19 cellular contexts compared by ENCODE assay signal in genomic region chr16:28837672-28838557, GRCh38. TPM values are rescaled to one million over a fixed set of nuclear protein-coding genes. Genes with fewer than 3 reads are reported as not detected.
A peak's percentile ranks its signal among the peaks of the same experiment; 100 is the strongest.
DNase-seq lines count a peak whose midpoint lies in the region; ATAC-seq, FAIRE-seq and TF ChIP-seq lines count a peak whose summit lies in the region.
"Had no signal": no experiment of that assay in that cellular context is flagged by ENCODE, and none has a peak within 500 bp of the region (broad histone marks: within the 10 kb centered on the region; RNA-seq: fewer than 3 reads in every experiment).

No MANE protein-coding gene starts in this region.

- H3K36me3 ChIP-seq in PC-9 (ENCODE audit: low read depth) (peaks cover 42% of the 10 kb centered on the region), astrocyte (ENCODE audit: insufficient read depth, low read length) (peaks cover 45% of the 10 kb centered on the region), trophoblast cell (ENCODE audit: control insufficient read depth in 1 of 2, insufficient read depth in 2 of 2, low read length in 2 of 2) (peaks cover 58 to 69% of the 10 kb centered on the region in 2 experiments)

- H3K18ac ChIP-seq in trophoblast cell (ENCODE audit: low read length): no peak overlapping the region

- H3K9ac ChIP-seq in astrocyte (ENCODE audit: low read length): no peak overlapping the region
- H3K9ac ChIP-seq in trophoblast cell (ENCODE audit: low read length): no peak overlapping the region

- H3K79me1 ChIP-seq in trophoblast cell (ENCODE audit: low read length): no peaks in the 10 kb centered on the region

- H3K79me2 ChIP-seq in PC-9 (ENCODE audit: low read depth) (no peaks in the 10 kb centered on the region), astrocyte (ENCODE audit: insufficient read depth, low read length) (peaks cover 9% of the 10 kb centered on the region), trophoblast cell (ENCODE audit: control insufficient read depth, insufficient read depth, low read length, poor library complexity) (no peaks in the 10 kb centered on the region)

- H3K36me3 Mint-ChIP-seq in activated CD4-positive, alpha-beta T cell treated with anti-CD3 and anti-CD28 coated beads, Interleukin-2, amount 10 ng/mL, durations not matched to agents 24 days and 14 days (ENCODE audit: low read depth): peaks cover 69% of the 10 kb centered on the region
- H3K36me3 Mint-ChIP-seq in astrocyte (ENCODE audit: low read depth, unreplicated experiment): peaks cover 19% of the 10 kb centered on the region

- DNase-seq in activated CD4-positive, alpha-beta T cell treated with anti-CD3 and anti-CD28 coated beads, Interleukin-2, amount 10 ng/mL, durations not matched to agents 24 days and 14 days: no peak
- DNase-seq in activated CD4-positive, alpha-beta T cell treated with anti-CD3 and anti-CD28 coated beads for 1 hour: no peak
- DNase-seq in PC-9: no peak
- DNase-seq in astrocyte (ENCODE audit: low read depth): no peak
- no peak for DNase-seq in trophoblast cell
- DNase-seq in CD1c-positive myeloid dendritic cell (ENCODE audit: extremely low spot score): no peak
- DNase-seq in superior temporal gyrus (ENCODE audit: extremely low spot score): no peak
- DNase-seq: activated effector memory CD4-positive, alpha-beta T cell treated with anti-CD3 and anti-CD28 coated beads, Interleukin-2, amount 50 U/mL, for 16 hours; heart right ventricle; KBM-7; NCI-H1105; NCI-H2171 treated with DMSO at 0.1 percent for 48 hours; pancreas; stimulated activated CD4-positive, alpha-beta T cell treated with anti-CD3 and anti-CD28 coated beads, Interleukin-4, amount 100 ng/mL, for 24 hours; T-cell had no signal

- no peak overlapping the region for H2BK120ac ChIP-seq in trophoblast cell (ENCODE audit: insufficient read depth, low read length, poor library complexity)

- peaks cover 45% of the 10 kb centered on the region for H4K20me1 ChIP-seq in PC-9 (ENCODE audit: insufficient read depth)
- peaks cover 42% of the 10 kb centered on the region for H4K20me1 ChIP-seq in astrocyte (ENCODE audit: insufficient read depth, low read length)

- H3K23ac ChIP-seq in trophoblast cell (ENCODE audit: low read length): no peak overlapping the region

- CTCF ChIA-PET in PC-9 (lab: Charles Lee): no interaction called here

- no peak for ATAC-seq in GM19324 (IDR thresholded peaks at IDR 0.05; ENCODE audit: low FRiP score, unreplicated experiment)
- ATAC-seq: heart right ventricle, pancreas, T-cell had no signal

- peaks cover 93% of the 10 kb centered on the region for H3F3A ChIP-seq in PC-9 (ENCODE audit: insufficient read depth, low read depth)

- H3K9me2 ChIP-seq in PC-9 (ENCODE audit: insufficient read depth): no peaks in the 10 kb centered on the region

- H2BK12ac ChIP-seq in trophoblast cell (ENCODE audit: low read length): no peak overlapping the region

- FAIRE-seq in astrocyte (lab: Jason Lieb, UNC): no peak
- FAIRE-seq: G401.6, islet of Langerhans, pancreas, RCC 7860 had no signal

- H3K27ac Mint-ChIP-seq in activated CD4-positive, alpha-beta T cell treated with anti-CD3 and anti-CD28 coated beads, Interleukin-2, amount 10 ng/mL, durations not matched to agents 24 days and 14 days: peak overlapping the region; percentile 75
- H3K27ac Mint-ChIP-seq in astrocyte (ENCODE audit: unreplicated experiment): peak overlapping the region; percentile 72

- H3K9me3 ChIP-seq in PC-9 (ENCODE audit: insufficient read depth, low read depth): no peaks in the 10 kb centered on the region
- no peaks in the 10 kb centered on the region for H3K9me3 ChIP-seq in astrocyte (ENCODE audit: insufficient read depth, low read depth, low read length)
- H3K9me3 ChIP-seq in trophoblast cell (ENCODE audit: insufficient read depth, low read depth, low read length): no peaks in the 10 kb centered on the region
- H3K9me3 ChIP-seq: heart right ventricle, pancreas had no signal

- H3K4me3 ChIP-seq in PC-9 (no peak overlapping the region), astrocyte (ENCODE audit: insufficient read depth, low read depth, low read length) (no peak overlapping the region), trophoblast cell (ENCODE audit: low read depth, low read length) (no peak overlapping the region)
- H3K4me3 ChIP-seq: heart right ventricle, pancreas had no signal

- H4K91ac ChIP-seq in trophoblast cell (ENCODE audit: low read depth, low read length): no peak overlapping the region

- POLR2A ChIA-PET in PC-9 (lab: Charles Lee; ENCODE audit: unreplicated experiment): no interaction called here

- WGBS in trophoblast cell (ENCODE audit: extremely low coverage, insufficient coverage, insufficient read length): no CpG with 5 or more reads among the region's 7 CpGs

- no peak overlapping the region for H2AK5ac ChIP-seq in trophoblast cell (ENCODE audit: low read length)

- no peak overlapping the region for H2AFZ ChIP-seq in PC-9
- no peak overlapping the region for H2AFZ ChIP-seq in astrocyte (ENCODE audit: low read depth, low read length)
- H2AFZ ChIP-seq in trophoblast cell (ENCODE audit: insufficient read depth, low read length, poor library complexity): no peak overlapping the region

- no peak overlapping the region for H3K4ac ChIP-seq in trophoblast cell (ENCODE audit: low read depth, low read length)

- no peak overlapping the region for H3K4me2 ChIP-seq in PC-9
- H3K4me2 ChIP-seq in astrocyte (ENCODE audit: low read length): no peak overlapping the region
- no peak overlapping the region for H3K4me2 ChIP-seq in trophoblast cell (ENCODE audit: low read length)

- H3K27ac ChIP-seq in PC-9 (0 out of 2 replicates have a peak overlapping the region, but pooled peaks have one; percentile 2), astrocyte (ENCODE audit: low read depth, low read length) (no peak overlapping the region), trophoblast cell (ENCODE audit: low read depth, low read length) (no peak overlapping the region)
- H3K27ac ChIP-seq: heart right ventricle, pancreas had no signal

- H3K27me3 Mint-ChIP-seq in activated CD4-positive, alpha-beta T cell treated with anti-CD3 and anti-CD28 coated beads, Interleukin-2, amount 10 ng/mL, durations not matched to agents 24 days and 14 days: no peaks in the 10 kb centered on the region
- no peaks in the 10 kb centered on the region for H3K27me3 Mint-ChIP-seq in astrocyte (ENCODE audit: low read depth, unreplicated experiment)
- H3K27me3 Mint-ChIP-seq: T-cell had no signal

- no peak overlapping the region for H2BK5ac ChIP-seq in trophoblast cell (ENCODE audit: low read depth, low read length, poor library complexity)

- H3K9me3 Mint-ChIP-seq in activated CD4-positive, alpha-beta T cell treated with anti-CD3 and anti-CD28 coated beads, Interleukin-2, amount 10 ng/mL, durations not matched to agents 24 days and 14 days: no peaks in the 10 kb centered on the region
- no peaks in the 10 kb centered on the region for H3K9me3 Mint-ChIP-seq in astrocyte (ENCODE audit: unreplicated experiment)
- H3K9me3 Mint-ChIP-seq: T-cell had no signal

- no TSS peak for BruUV-seq in PC-9 (replicated peaks; lab: Mats Ljungman, UMichigan)

- H3K4me1 Mint-ChIP-seq in activated CD4-positive, alpha-beta T cell treated with anti-CD3 and anti-CD28 coated beads, Interleukin-2, amount 10 ng/mL, durations not matched to agents 24 days and 14 days: peaks cover 6% of the 10 kb centered on the region
- no peaks in the 10 kb centered on the region for H3K4me1 Mint-ChIP-seq in astrocyte (ENCODE audit: low read depth, unreplicated experiment)

- no peak overlapping the region for H3K14ac ChIP-seq in trophoblast cell (ENCODE audit: low read length)

- no peak overlapping the region for H4K8ac ChIP-seq in trophoblast cell (ENCODE audit: low read depth, low read length)

- peak overlapping the region; percentile 44 for H4K12ac ChIP-seq in trophoblast cell (ENCODE audit: low read depth, low read length)

- intact Hi-C loops in activated CD4-positive, alpha-beta T cell treated with anti-CD3 and anti-CD28 coated beads, Interleukin-2, amount 10 ng/mL, durations not matched to agents 24 days and 14 days (cut with micrococcal nuclease): no loop called here
- intact Hi-C loops in PC-9 (cut with micrococcal nuclease; ENCODE audit: unreplicated experiment): no loop called here

- TF ChIP-seq CTCF in PC-9 (conservative IDR thresholded peaks at IDR 0.05): no peak
- TF ChIP-seq CTCF in astrocyte (IDR thresholded peaks at IDR 0.05; ENCODE audit: insufficient read depth, low read depth, low read length): no peak

- H3K4me1 ChIP-seq in PC-9 (replicated peaks; ENCODE audit: insufficient read depth): no peaks in the 10 kb centered on the region
- no peaks in the 10 kb centered on the region for H3K4me1 ChIP-seq in astrocyte (ENCODE audit: insufficient read depth, low read length)
- H3K4me1 ChIP-seq in trophoblast cell (ENCODE audit: control insufficient read depth in 1 of 2, insufficient read depth in 2 of 2, low read length in 2 of 2): no peaks in the 10 kb centered on the region
- H3K4me1 ChIP-seq: heart right ventricle, pancreas had no signal

- H3K27me3 ChIP-seq in PC-9 (ENCODE audit: insufficient read depth, low read depth) (no peaks in the 10 kb centered on the region), astrocyte (ENCODE audit: insufficient read depth, low read length) (no peaks in the 10 kb centered on the region), trophoblast cell (ENCODE audit: insufficient read depth, low read length) (no peaks in the 10 kb centered on the region)
- H3K27me3 ChIP-seq: heart right ventricle, pancreas had no signal

- no peak overlapping the region for H3K4me3 Mint-ChIP-seq in activated CD4-positive, alpha-beta T cell treated with anti-CD3 and anti-CD28 coated beads, Interleukin-2, amount 10 ng/mL, durations not matched to agents 24 days and 14 days
- no peak overlapping the region for H3K4me3 Mint-ChIP-seq in astrocyte (ENCODE audit: unreplicated experiment)
- H3K4me3 Mint-ChIP-seq: T-cell had no signal

RNA-seq across cellular contexts. Expression of gene TUFM, which starts 8.2 kb away (rescaled TPM):
- 276 and 279 TPM in 2 replicates for total RNA-seq in activated CD4-positive, alpha-beta T cell treated with anti-CD3 and anti-CD28 coated beads, Interleukin-2, amount 10 ng/mL, durations not matched to agents 24 days and 14 days
- 342 and 448 TPM in 2 replicates for total RNA-seq in PC-9 (2021)
- 136 and 147 TPM in 2 replicates for total RNA-seq in astrocyte
- 147 TPM in 2 replicates for polyA plus RNA-seq in trophoblast cell (2013)

RNA-seq across cellular contexts. Expression of gene ATXN2L, which starts 15.1 kb away (rescaled TPM):
- 299 and 321 TPM in 2 replicates for total RNA-seq in activated CD4-positive, alpha-beta T cell treated with anti-CD3 and anti-CD28 coated beads, Interleukin-2, amount 10 ng/mL, durations not matched to agents 24 days and 14 days
- 298 and 356 TPM in 2 replicates for total RNA-seq in PC-9 (2021)
- total RNA-seq in astrocyte: 169 and 191 TPM in 2 replicates
- polyA plus RNA-seq in trophoblast cell (2013): 336 and 356 TPM in 2 replicates

RNA-seq across cellular contexts. Expression of gene SH2B1, which starts 25.7 kb away (rescaled TPM):
- total RNA-seq in activated CD4-positive, alpha-beta T cell treated with anti-CD3 and anti-CD28 coated beads, Interleukin-2, amount 10 ng/mL, durations not matched to agents 24 days and 14 days: 49.7 and 51.7 TPM in 2 replicates
- total RNA-seq in PC-9 (2021) (105 and 110 TPM in 2 replicates), astrocyte (27.6 and 34.2 TPM in 2 replicates)
- 28.0 and 28.5 TPM in 2 replicates for polyA plus RNA-seq in trophoblast cell (2013)

RNA-seq across cellular contexts. Expression of gene ATP2A1, which starts 40.4 kb away (rescaled TPM):
- total RNA-seq in activated CD4-positive, alpha-beta T cell treated with anti-CD3 and anti-CD28 coated beads, Interleukin-2, amount 10 ng/mL, durations not matched to agents 24 days and 14 days: 1.8 and 2.4 TPM in 2 replicates
- total RNA-seq in PC-9 (2021) (8.3 and 10.7 TPM in 2 replicates), astrocyte (1.0 and 2.0 TPM in 2 replicates)
- polyA plus RNA-seq in trophoblast cell (2013): 1.6 and 1.8 TPM in 2 replicates
